ENCODE assay signal across 18 cellular contexts in the genomic region with DNA sequence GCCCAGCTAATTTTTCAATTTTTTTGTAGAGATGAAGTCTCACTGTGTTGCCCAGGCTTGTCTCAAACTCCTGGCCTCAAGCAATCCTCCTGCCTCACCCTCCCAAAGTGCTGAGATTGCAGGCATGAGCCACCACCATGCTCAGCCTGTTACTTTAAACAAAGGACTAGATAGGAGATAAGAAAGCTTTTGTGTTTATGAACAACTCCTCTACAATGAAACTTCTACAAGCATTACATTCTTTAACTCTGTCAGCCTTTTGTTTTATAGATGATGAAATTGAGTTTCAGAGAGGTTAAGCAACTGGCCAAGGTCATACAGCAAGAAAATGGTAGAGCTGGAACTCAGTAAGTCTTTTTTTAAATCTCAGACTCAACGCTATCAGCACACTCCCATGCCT. TPM values are rescaled to one million over a fixed set of nuclear protein-coding genes. Genes with fewer than 3 reads are reported as not detected.
DNase-seq lines count a peak whose midpoint lies in the region; ATAC-seq and TF ChIP-seq lines count a peak whose summit lies in the region.
"Had no signal": no experiment of that assay in that cellular context is flagged by ENCODE, and none has a peak within 500 bp of the region (broad histone marks: within the 10 kb centered on the region; RNA-seq: fewer than 3 reads in every experiment).

No MANE protein-coding gene starts in this region.

- no peak overlapping the region for H3K18ac ChIP-seq in IMR-90 (ENCODE audit: low read depth, low read length)

- in situ Hi-C loops in IMR-90 (cut with MboI; ENCODE audit: low sequenced_read_pairs) = no loop called here

- POLR2A ChIA-PET in IMR-90 (lab: Charles Lee; ENCODE audit: unreplicated experiment) = no interaction called here

- H3K36me3 Mint-ChIP-seq in activated CD8-positive, alpha-beta memory T cell treated with anti-CD3 and anti-CD28 coated beads, Interleukin-2, amount 10 ng/mL, durations not matched to agents 7 days and 5 days = no peaks in the 10 kb centered on the region
- no peaks in the 10 kb centered on the region for H3K36me3 Mint-ChIP-seq in nephron (ENCODE audit: low read depth)
- H3K36me3 Mint-ChIP-seq: CD4-positive, alpha-beta memory T cell had no signal

- peaks cover 2% of the 10 kb centered on the region; the same call in 1 of the 2 replicates for H3K9me3 ChIP-seq in IMR-90 (ENCODE audit: control insufficient read depth, insufficient read depth, low read length)

- intact Hi-C loops in IMR-90 (cut with micrococcal nuclease) = no loop called here

- TF ChIP-seq CTCF in IMR-90 (conservative IDR thresholded peaks at IDR 0.05; ENCODE audit: low read depth, low read length) (no peak), fibroblast of pulmonary artery (IDR thresholded peaks at IDR 0.05; ENCODE audit: low read length, missing control alignments) (no peak), nephron (IDR thresholded peaks at IDR 0.05; ENCODE audit: unreplicated experiment in 3 of 3) (no peak)

- BruUV-seq in IMR-90 (replicated peaks; lab: Mats Ljungman, UMichigan) = no TSS peak

- no peak overlapping the region for H3K14ac ChIP-seq in IMR-90 (replicated peaks; ENCODE audit: low read depth, low read length)

- no peak overlapping the region for H3K27ac ChIP-seq in IMR-90 (ENCODE audit: insufficient read depth, low read length)
- H3K27ac ChIP-seq: GM23248, HL-60 had no signal

- peak overlapping the region; percentile 45; the same call in 1 of the 2 replicates for H2BK120ac ChIP-seq in IMR-90 (ENCODE audit: low read depth, low read length)

- peaks cover 2% of the 10 kb centered on the region; the same call in 1 of the 2 replicates for H3K27me3 ChIP-seq in IMR-90 (ENCODE audit: control insufficient read depth, insufficient read depth, low read length)

- no peak overlapping the region for H3K4me2 ChIP-seq in IMR-90 (ENCODE audit: low read depth, low read length)

- H3K27ac Mint-ChIP-seq in activated CD8-positive, alpha-beta memory T cell treated with anti-CD3 and anti-CD28 coated beads, Interleukin-2, amount 10 ng/mL, durations not matched to agents 7 days and 5 days = no peak overlapping the region
- H3K27ac Mint-ChIP-seq in nephron = peak overlapping the region; percentile 28 to 48 (median 44)

- no peak overlapping the region for H4K91ac ChIP-seq in IMR-90 (ENCODE audit: insufficient read depth, low read depth, low read length)

- no peak overlapping the region for H2AK9ac ChIP-seq in IMR-90 (replicated peaks; ENCODE audit: low read depth, low read length, poor library complexity)

- no peak for TF ChIP-seq POLR2A in IMR-90 (IDR thresholded peaks at IDR 0.05; ENCODE audit: low read depth, low read length)

- H3K4me3 Mint-ChIP-seq in activated CD8-positive, alpha-beta memory T cell treated with anti-CD3 and anti-CD28 coated beads, Interleukin-2, amount 10 ng/mL, durations not matched to agents 7 days and 5 days = no peak overlapping the region
- H3K4me3 Mint-ChIP-seq in nephron = no peak overlapping the region

- H2BK20ac ChIP-seq in IMR-90 (ENCODE audit: low read depth, low read length) = peak overlapping the region; percentile 10; the same call in 1 of the 2 replicates

- H3K4me1 ChIP-seq in IMR-90 (ENCODE audit: control insufficient read depth, insufficient read depth, low read length) = peaks cover 10% of the 10 kb centered on the region

- dilution Hi-C loops in IMR-90 (cut with HindIII; ENCODE audit: low sequenced_read_pairs, unreplicated experiment) = no loop called here

- no peak overlapping the region for H3K4ac ChIP-seq in IMR-90 (ENCODE audit: low read depth, low read length)

- no peaks in the 10 kb centered on the region for H3K79me1 ChIP-seq in IMR-90 (ENCODE audit: low read depth in 1 of 2, low read length in 2 of 2)

- no peak overlapping the region for H3K56ac ChIP-seq in IMR-90 (ENCODE audit: extremely low read depth, insufficient read depth, low read length)

- peaks cover 17% of the 10 kb centered on the region for H3K4me1 Mint-ChIP-seq in activated CD8-positive, alpha-beta memory T cell treated with anti-CD3 and anti-CD28 coated beads, Interleukin-2, amount 10 ng/mL, durations not matched to agents 7 days and 5 days
- H3K4me1 Mint-ChIP-seq in nephron = peaks cover 37% of the 10 kb centered on the region

- H2BK15ac ChIP-seq in IMR-90 (ENCODE audit: low read depth, low read length) = peak overlapping the region; percentile 55; the same call in 1 of the 3 replicates

- no peak overlapping the region for H3K9ac ChIP-seq in IMR-90 (ENCODE audit: low read depth, low read length)
- H3K9ac ChIP-seq: GM23248 had no signal

- H3K27me3 Mint-ChIP-seq in activated CD8-positive, alpha-beta memory T cell treated with anti-CD3 and anti-CD28 coated beads, Interleukin-2, amount 10 ng/mL, durations not matched to agents 7 days and 5 days = peaks cover 4% of the 10 kb centered on the region
- H3K27me3 Mint-ChIP-seq in nephron (ENCODE audit: low read depth) = peaks cover 9% of the 10 kb centered on the region
- H3K27me3 Mint-ChIP-seq: CD4-positive, alpha-beta memory T cell had no signal

- no peak overlapping the region for H2AFZ ChIP-seq in IMR-90 (replicated peaks; ENCODE audit: low read length, poor library complexity)
- H2AFZ ChIP-seq: GM23248 had no signal

- H2BK5ac ChIP-seq in IMR-90 (ENCODE audit: low read depth, low read length, poor library complexity, severe bottlenecking) = no peak overlapping the region

- CTCF ChIA-PET in activated CD8-positive, alpha-beta memory T cell treated with anti-CD3 and anti-CD28 coated beads, Interleukin-2, amount 10 ng/mL, durations not matched to agents 7 days and 5 days (lab: Charles Lee) = interaction anchor here (1.2 kb wide), 1 partner anchor 73 kb away, joined by 4 read pairs; no protein-coding TSS in a partner anchor
- CTCF ChIA-PET in IMR-90 (lab: Yijun Ruan, JAX) = interaction anchor here (1.0 kb wide), 1 partner anchor 30 kb away, joined by 3 read pairs; no protein-coding TSS in a partner anchor

- no peak overlapping the region for H4K8ac ChIP-seq in IMR-90 (ENCODE audit: low read depth in 2 of 2, low read length in 2 of 2)

- no peaks in the 10 kb centered on the region for H3K9me3 Mint-ChIP-seq in activated CD8-positive, alpha-beta memory T cell treated with anti-CD3 and anti-CD28 coated beads, Interleukin-2, amount 10 ng/mL, durations not matched to agents 7 days and 5 days (ENCODE audit: low read depth)
- H3K9me3 Mint-ChIP-seq in nephron = no peaks in the 10 kb centered on the region
- H3K9me3 Mint-ChIP-seq: CD4-positive, alpha-beta memory T cell had no signal

- no peak for ATAC-seq in activated CD8-positive, alpha-beta memory T cell treated with anti-CD3 and anti-CD28 coated beads, Interleukin-2, amount 10 ng/mL, durations not matched to agents 7 days and 5 days
- ATAC-seq in IMR-90 (ENCODE audit: low read depth) (no peak), HG03045 (IDR thresholded peaks at IDR 0.05; ENCODE audit: unreplicated experiment) (no peak)

- no peak overlapping the region for H3K4me3 ChIP-seq in IMR-90 (ENCODE audit: insufficient read depth, low read depth, low read length)
- no peak overlapping the region for H3K4me3 ChIP-seq in fibroblast of pulmonary artery (replicated peaks; ENCODE audit: low read depth, low read length)
- H3K4me3 ChIP-seq: GM23248 had no signal

- no peak overlapping the region for H4K5ac ChIP-seq in IMR-90 (ENCODE audit: low read depth, low read length)

- peak; percentile 30 for DNase-seq in activated CD8-positive, alpha-beta memory T cell treated with anti-CD3 and anti-CD28 coated beads for 24 hours
- DNase-seq in activated CD8-positive, alpha-beta memory T cell treated with anti-CD3 and anti-CD28 coated beads, Interleukin-2, amount 10 ng/mL, durations not matched to agents 7 days and 5 days = no peak
- DNase-seq in IMR-90 = no peak
- peak; percentile 57 for DNase-seq in fibroblast of pulmonary artery (ENCODE audit: low read depth)
- DNase-seq in SIG-M5 (lab: John Stamatoyannopoulos, UW) = no peak
- DNase-seq in kidney glomerular epithelial cell (lab: John Stamatoyannopoulos, UW) = no peak
- DNase-seq: 8988T; CD4-positive, alpha-beta memory T cell; DMS79; GM23248; KG1; NCI-H1092; NCI-H146; NCI-H2081 treated with DMSO at 0.1 percent for 48 hours; NCI-H524 had no signal

- peak overlapping the region; percentile 14; the same call in 1 of the 2 replicates for H2AK5ac ChIP-seq in IMR-90 (ENCODE audit: low read depth, low read length)

- H3K9me1 ChIP-seq in IMR-90 (ENCODE audit: insufficient read depth, low read length) = peaks cover 4% of the 10 kb centered on the region; the same call in 1 of the 2 replicates

- no peak overlapping the region; the same call in 1 of the 2 replicates for H3K23ac ChIP-seq in IMR-90 (ENCODE audit: low read depth, low read length)

- WGBS in IMR-90 (ENCODE audit: extremely low coverage in 2 of 2, insufficient read length in 1 of 2), 2 experiments = no CpG with 5 or more reads among the region's 1 CpG

- no peaks in the 10 kb centered on the region for H3K36me3 ChIP-seq in IMR-90 (ENCODE audit: control insufficient read depth, insufficient read depth, low read length)

- H4K20me1 ChIP-seq in IMR-90 (ENCODE audit: insufficient read depth, low read length) = no peaks in the 10 kb centered on the region

- no peak for TF ChIP-seq RAD21 in IMR-90 (IDR thresholded peaks at IDR 0.05; ENCODE audit: low read length)

TF ChIP-seq in IMR-90, 13 proteins besides CTCF, POLR2A, EP300 and RAD21 (continues in another document):
- TF ChIP-seq CHD1 (IDR thresholded peaks at IDR 0.05; ENCODE audit: low read depth, low read length) (no peak), MAZ (IDR thresholded peaks at IDR 0.05; ENCODE audit: borderline replicate concordance, low read depth, low read length) (no peak), RCOR1 (IDR thresholded peaks at IDR 0.05; ENCODE audit: insufficient replicate concordance, low read length) (no peak), MAFK (IDR thresholded peaks at IDR 0.05; ENCODE audit: low read depth, low read length) (no peak), NFE2L2 (IDR thresholded peaks at IDR 0.05; ENCODE audit: low read depth, low read length) (no peak), BHLHE40 (IDR thresholded peaks at IDR 0.05; ENCODE audit: low read depth, low read length) (no peak), FOS (IDR thresholded peaks at IDR 0.05; ENCODE audit: low read depth, low read length) (no peak), CEBPB (IDR thresholded peaks at IDR 0.05; ENCODE audit: low read depth, low read length) (no peak)

RNA-seq across cellular contexts. Expression of a gene that starts 22.7 kb away (rescaled TPM):
- total RNA-seq in activated CD8-positive, alpha-beta memory T cell treated with anti-CD3 and anti-CD28 coated beads, Interleukin-2, amount 10 ng/mL, durations not matched to agents 7 days and 5 days = under 1 TPM in 1 of 2 experiments, not detected in 1; 0.33 TPM
- total RNA-seq in IMR-90 (2012; rRNA removed) = 81.7 and 89.1 TPM in 2 replicates
- polyA plus RNA-seq in IMR-90 (2012; rRNA removed) = 28.0 and 33.7 TPM in 2 replicates
- 4.9 and 5.7 TPM in 2 replicates for polyA plus RNA-seq in IMR-90 (2012; cell fraction: cytosol; rRNA removed)
- polyA plus RNA-seq in IMR-90 (2012; cell fraction: nucleus; rRNA removed; ENCODE audit: low replicate concordance) = 29.8 and 206 TPM in 2 replicates

Comparison
In these comparisons a context has a peak if more than half of its experiments do, and no peak if none do; other contexts are left out.
1. DNase-seq: peak in activated CD8-positive, alpha-beta memory T cell treated with anti-CD3 and anti-CD28 coated beads for 24 hours (single experiment) and fibroblast of pulmonary artery (single experiment); none in activated CD8-positive, alpha-beta memory T cell treated with anti-CD3 and anti-CD28 coated beads, Interleukin-2, amount 10 ng/mL, durations not matched to agents 7 days and 5 days (single experiment), IMR-90 (single experiment), SIG-M5 (single experiment) and kidney glomerular epithelial cell (single experiment).
2. RNA of a gene that starts 22.7 kb away (total RNA-seq): 81.7 to 89.1 TPM in IMR-90; 0.33 TPM in activated CD8-positive, alpha-beta memory T cell treated with anti-CD3 and anti-CD28 coated beads, Interleukin-2, amount 10 ng/mL, durations not matched to agents 7 days and 5 days; every median in the first group is over 10 times any median in the second.